19 cellular contexts compared by ENCODE assay signal in genomic region chr3:98961161-98962155, GRCh38. TPM values are rescaled to one million over a fixed set of nuclear protein-coding genes. Genes with fewer than 3 reads are reported as not detected.
A peak's percentile ranks its signal among the peaks of the same experiment; 100 is the strongest.
DNase-seq lines count a peak whose midpoint lies in the region; ATAC-seq and TF ChIP-seq lines count a peak whose summit lies in the region.
"Had no signal": no experiment of that assay in that cellular context is flagged by ENCODE, and none has a peak within 500 bp of the region (broad histone marks: within the 10 kb centered on the region; RNA-seq: fewer than 3 reads in every experiment).

No MANE protein-coding gene starts in this region.

- ATAC-seq in GM18873 (IDR thresholded peaks at IDR 0.05; ENCODE audit: low FRiP score, unreplicated experiment) (no peak), left cardiac atrium (no peak)
- ATAC-seq: activated CD4-positive, CD25-positive, alpha-beta regulatory T cell treated with anti-CD3 and anti-CD28 coated beads, Interleukin-2, amount 50 U/mL, for 24 hours; heart right ventricle had no signal

- DNase-seq in A172 (ENCODE audit: low spot score) (peak; percentile 64), HFF-Myc (ENCODE audit: extremely low read depth, low read depth) (no peak), amniotic epithelial cell (ENCODE audit: low read depth) (peak; percentile 54), fibroblast of pulmonary artery (ENCODE audit: low read depth) (peak; percentile 71), left cardiac atrium (no peak), KG1 (lab: John Stamatoyannopoulos, UW) (no peak), NCI-H345 (lab: John Stamatoyannopoulos, UW) (no peak)
- DNase-seq: activated effector memory CD4-positive, alpha-beta T cell treated with Interleukin-2 at 50 U/mL for 16 hours; Caco-2; effector CD8-positive, alpha-beta T cell; heart right ventricle; Karpas-422; NCI-H1694 treated with DMSO at 0.1 percent for 48 hours; NCI-H526; posterior cingulate gyrus; RPMI8226 had no signal

- H3K4me3 ChIP-seq in HFF-Myc (replicated peaks; ENCODE audit: low read depth, low read length) (peak overlapping the region; percentile 10; the same call in 1 of the 2 replicates), fibroblast of pulmonary artery (replicated peaks; ENCODE audit: low read depth, low read length) (no peak overlapping the region)
- H3K4me3 ChIP-seq: ascending aorta, heart right ventricle had no signal

- intact Hi-C loops in left cardiac atrium (cut with DNase I): no loop called here

- TF ChIP-seq CTCF in HFF-Myc (IDR thresholded peaks at IDR 0.05; ENCODE audit: low read depth, low read length, missing control alignments) (no peak), fibroblast of pulmonary artery (IDR thresholded peaks at IDR 0.05; ENCODE audit: low read length, missing control alignments) (no peak)

RNA-seq across cellular contexts. Expression of gene DCBLD2, which starts 60.0 kb away (rescaled TPM):
- 808 and 1,036 TPM in 2 replicates for total RNA-seq in A172 (2014; rRNA removed; shearing (Covaris generic))
- 10 to 100 TPM; 35.7 to 38.2 TPM for total RNA-seq in left cardiac atrium

Comparison
In these comparisons a context has a peak if more than half of its experiments do, and no peak if none do; other contexts are left out.
1. DNase-seq: peak in A172 (single experiment), amniotic epithelial cell (single experiment) and fibroblast of pulmonary artery (single experiment); none in HFF-Myc (single experiment), left cardiac atrium (single experiment), KG1 (single experiment) and NCI-H345 (single experiment).
2. RNA of gene DCBLD2, which starts 60.0 kb away (total RNA-seq): 808 to 1,036 TPM in A172; 35.7 to 38.2 TPM in left cardiac atrium; every median in the first group is over 10 times any median in the second.